ENCODE assay signal across 19 cellular contexts in the genomic region with DNA sequence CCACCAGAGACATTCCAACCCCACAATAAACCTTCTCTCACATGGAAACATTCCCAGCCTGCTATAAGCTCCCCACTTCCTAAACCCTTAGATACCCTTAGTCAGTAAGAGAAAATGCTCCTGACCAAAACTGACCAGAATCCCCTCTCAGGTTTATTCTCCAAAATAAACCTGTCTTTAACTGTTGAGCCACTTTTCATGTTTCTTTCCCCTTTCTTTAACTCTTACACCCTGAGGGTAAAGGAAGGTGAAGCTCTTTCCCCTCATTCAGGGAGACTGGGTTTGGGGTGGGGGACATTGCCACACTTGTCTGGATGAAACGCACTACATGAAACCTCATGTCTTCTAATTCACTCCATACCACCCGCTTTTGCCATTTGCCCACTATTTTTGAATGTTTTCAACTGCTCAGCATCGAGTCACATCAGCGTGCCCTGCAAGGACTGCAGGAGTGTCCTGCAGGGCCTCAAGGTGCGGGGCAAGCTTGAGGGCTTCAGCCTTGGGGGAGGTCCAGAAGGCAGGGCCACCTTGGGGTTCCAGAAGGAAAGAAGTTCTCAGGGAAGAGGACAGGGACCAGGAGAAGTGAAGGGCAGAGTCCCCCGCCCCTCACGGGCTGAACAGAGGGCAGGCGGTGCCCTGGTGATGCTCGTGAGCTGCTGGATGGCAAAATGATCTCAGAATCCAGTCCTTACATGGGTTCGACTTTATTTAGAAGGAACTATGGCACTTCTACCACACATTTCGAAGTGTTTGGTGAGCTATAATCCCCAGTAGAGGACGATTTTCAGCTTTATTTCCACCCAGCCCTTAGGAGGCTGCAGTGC. TPM values are rescaled to one million over a fixed set of nuclear protein-coding genes. Genes with fewer than 3 reads are reported as not detected.
A peak's percentile ranks its signal among the peaks of the same experiment; 100 is the strongest.
DNase-seq lines count a peak whose midpoint lies in the region; ATAC-seq, FAIRE-seq and TF ChIP-seq lines count a peak whose summit lies in the region.
"Had no signal": no experiment of that assay in that cellular context is flagged by ENCODE, and none has a peak within 500 bp of the region (broad histone marks: within the 10 kb centered on the region; RNA-seq: fewer than 3 reads in every experiment).

No MANE protein-coding gene starts in this region.

- H3K36me3 ChIP-seq in K562 (ENCODE audit: control insufficient read depth, insufficient read depth, low read length): no peaks in the 10 kb centered on the region
- H3K36me3 ChIP-seq: thoracic aorta had no signal

- H3K4me2 ChIP-seq in K562 (ENCODE audit: insufficient read depth, low read length): 0 out of 2 replicates have a peak overlapping the region, but pooled peaks have one; percentile 55

- H3K4me1 ChIP-seq in K562 (replicated peaks in 1 of 2; ENCODE audit: control insufficient read depth in 2 of 2, insufficient read depth in 2 of 2, low read length in 2 of 2): peaks cover 0 to 16% of the 10 kb centered on the region in 2 experiments; a peak in 3 of 5 replicates

- H3K36me3 Mint-ChIP-seq in activated naive CD8-positive, alpha-beta T cell treated with anti-CD3 and anti-CD28 coated beads, Interleukin-2, amount 10 ng/mL, durations not matched to agents 7 days and 5 days: peaks cover 45% of the 10 kb centered on the region
- peaks cover 52% of the 10 kb centered on the region for H3K36me3 Mint-ChIP-seq in activated naive CD8-positive, alpha-beta T cell treated with anti-CD3 and anti-CD28 coated beads for 36 hours
- H3K36me3 Mint-ChIP-seq in IgD-negative memory B cell: peaks cover 6% of the 10 kb centered on the region
- H3K36me3 Mint-ChIP-seq in stimulated activated memory B cell treated with anti-CD40 and anti-IgM and Interleukin-4, amounts not matched to agents 10 μg/mL and 1 μg/mL and 100 μg/mL, for 72 hours: peaks cover 14% of the 10 kb centered on the region

- CTCF ChIA-PET in K562 (lab: Yijun Ruan, JAX; ENCODE audit: low intra/inter-chr PET ratio): interaction anchor here (0.5 kb wide), 1 partner anchor 288 kb away, joined by 4 read pairs; no protein-coding TSS in a partner anchor

- FAIRE-seq in K562 (lab: Jason Lieb, UNC): peak; percentile 57

- WGBS in K562 (ENCODE audit: insufficient coverage, low coverage, missing lambda C conversion rate): 13% methylated on average over 6 of the region's 12 CpGs

- H3K9me1 ChIP-seq in K562 (ENCODE audit: control insufficient read depth, insufficient read depth, low read length): no peaks in the 10 kb centered on the region

- H3K9me3 Mint-ChIP-seq in activated naive CD8-positive, alpha-beta T cell treated with anti-CD3 and anti-CD28 coated beads, Interleukin-2, amount 10 ng/mL, durations not matched to agents 7 days and 5 days: peaks cover 2% of the 10 kb centered on the region
- H3K9me3 Mint-ChIP-seq in activated naive CD8-positive, alpha-beta T cell treated with anti-CD3 and anti-CD28 coated beads for 36 hours: peaks cover 8% of the 10 kb centered on the region
- no peaks in the 10 kb centered on the region for H3K9me3 Mint-ChIP-seq in IgD-negative memory B cell
- H3K9me3 Mint-ChIP-seq in stimulated activated memory B cell treated with anti-CD40 and anti-IgM and Interleukin-4, amounts not matched to agents 10 μg/mL and 1 μg/mL and 100 μg/mL, for 72 hours: no peaks in the 10 kb centered on the region

- no peak overlapping the region for H3K27ac ChIP-seq in K562 (ENCODE audit: extremely low read depth, low read depth, low read length)
- H3K27ac ChIP-seq: thoracic aorta had no signal

- DNase-seq in activated naive CD8-positive, alpha-beta T cell treated with anti-CD3 and anti-CD28 coated beads, Interleukin-2, amount 10 ng/mL, durations not matched to agents 7 days and 5 days: no peak
- DNase-seq in activated naive CD8-positive, alpha-beta T cell treated with anti-CD3 and anti-CD28 coated beads for 36 hours: no peak
- no peak for DNase-seq in K562 (ENCODE audit: extremely low read depth in 1 of 4, low spot score in 3 of 4)
- DNase-seq in NCI-H1417 treated with DMSO at 0.1 percent for 48 hours (lab: John Stamatoyannopoulos, UW): no peak
- DNase-seq in activated CD8-positive, alpha-beta memory T cell treated with anti-CD3 and anti-CD28 coated beads, Interleukin-2, amount 50 U/mL, for 48 hours: no peak
- DNase-seq: activated CD8-positive, alpha-beta memory T cell treated with anti-CD3 and anti-CD28 coated beads for 24 hours; amniotic stem cell; DMS79 treated with DMSO at 0.1 percent for 48 hours; midbrain; NCI-H1105 treated with DMSO at 0.1 percent for 48 hours; NCI-H524; retina; SW 1271 had no signal

- H3K4me3 Mint-ChIP-seq in activated naive CD8-positive, alpha-beta T cell treated with anti-CD3 and anti-CD28 coated beads, Interleukin-2, amount 10 ng/mL, durations not matched to agents 7 days and 5 days: no peak overlapping the region
- no peak overlapping the region for H3K4me3 Mint-ChIP-seq in activated naive CD8-positive, alpha-beta T cell treated with anti-CD3 and anti-CD28 coated beads for 36 hours
- H3K4me3 Mint-ChIP-seq in IgD-negative memory B cell: peak overlapping the region in 3 of 4 donors; percentile 38 to 72 (median 49)
- no peak overlapping the region for H3K4me3 Mint-ChIP-seq in stimulated activated memory B cell treated with anti-CD40 and anti-IgM and Interleukin-4, amounts not matched to agents 10 μg/mL and 1 μg/mL and 100 μg/mL, for 72 hours

- no TSS peak for BruUV-seq in K562 (replicated peaks; lab: Mats Ljungman, UMichigan)

- peak overlapping the region; percentile 47 for H3K27ac Mint-ChIP-seq in activated naive CD8-positive, alpha-beta T cell treated with anti-CD3 and anti-CD28 coated beads, Interleukin-2, amount 10 ng/mL, durations not matched to agents 7 days and 5 days
- H3K27ac Mint-ChIP-seq in activated naive CD8-positive, alpha-beta T cell treated with anti-CD3 and anti-CD28 coated beads for 36 hours: no peak overlapping the region
- peak overlapping the region; percentile 14 to 80 (median 20) for H3K27ac Mint-ChIP-seq in IgD-negative memory B cell
- H3K27ac Mint-ChIP-seq in stimulated activated memory B cell treated with anti-CD40 and anti-IgM and Interleukin-4, amounts not matched to agents 10 μg/mL and 1 μg/mL and 100 μg/mL, for 72 hours: peak overlapping the region; percentile 99

- no peak for TF ChIP-seq RAD21 in K562 (CRISPR knock-in tag; conservative IDR thresholded peaks at IDR 0.05 in 1 of 2, IDR thresholded peaks at IDR 0.05 in 1 of 2)

- TF ChIP-seq EP300 in K562 (IDR thresholded peaks at IDR 0.05; ENCODE audit: low read length): no peak

- in situ Hi-C loops in K562 (cut with MboI): no loop called here

- no peaks in the 10 kb centered on the region for H4K20me1 ChIP-seq in K562 (replicated peaks; ENCODE audit: control insufficient read depth, insufficient read depth, low read length)

- peak overlapping the region; percentile 95 for H2AFZ ChIP-seq in K562 (ENCODE audit: low read depth, low read length)

- no peak overlapping the region for H3K4me3 ChIP-seq in K562
- H3K4me3 ChIP-seq: thoracic aorta had no signal

- H3K27me3 Mint-ChIP-seq in activated naive CD8-positive, alpha-beta T cell treated with anti-CD3 and anti-CD28 coated beads, Interleukin-2, amount 10 ng/mL, durations not matched to agents 7 days and 5 days: no peaks in the 10 kb centered on the region
- no peaks in the 10 kb centered on the region for H3K27me3 Mint-ChIP-seq in activated naive CD8-positive, alpha-beta T cell treated with anti-CD3 and anti-CD28 coated beads for 36 hours
- no peaks in the 10 kb centered on the region for H3K27me3 Mint-ChIP-seq in IgD-negative memory B cell
- H3K27me3 Mint-ChIP-seq in stimulated activated memory B cell treated with anti-CD40 and anti-IgM and Interleukin-4, amounts not matched to agents 10 μg/mL and 1 μg/mL and 100 μg/mL, for 72 hours: no peaks in the 10 kb centered on the region

- peaks cover 59% of the 10 kb centered on the region for H3K4me1 Mint-ChIP-seq in activated naive CD8-positive, alpha-beta T cell treated with anti-CD3 and anti-CD28 coated beads, Interleukin-2, amount 10 ng/mL, durations not matched to agents 7 days and 5 days
- H3K4me1 Mint-ChIP-seq in activated naive CD8-positive, alpha-beta T cell treated with anti-CD3 and anti-CD28 coated beads for 36 hours: peaks cover 54% of the 10 kb centered on the region
- peaks cover 37 to 54% (median 43%) of the 10 kb centered on the region in 3 donors for H3K4me1 Mint-ChIP-seq in IgD-negative memory B cell
- H3K4me1 Mint-ChIP-seq in stimulated activated memory B cell treated with anti-CD40 and anti-IgM and Interleukin-4, amounts not matched to agents 10 μg/mL and 1 μg/mL and 100 μg/mL, for 72 hours: peaks cover 68% of the 10 kb centered on the region

- no peak for ATAC-seq in activated naive CD8-positive, alpha-beta T cell treated with anti-CD3 and anti-CD28 coated beads, Interleukin-2, amount 10 ng/mL, durations not matched to agents 7 days and 5 days (ENCODE audit: low read depth)
- ATAC-seq in K562 (no peak), HG03460 (IDR thresholded peaks at IDR 0.05; ENCODE audit: unreplicated experiment) (no peak)
- ATAC-seq in stimulated activated memory B cell treated with anti-CD40 and anti-IgM and Interleukin-4, amounts not matched to agents 10 μg/mL and 1 μg/mL and 100 μg/mL, for 72 hours: no peak
- ATAC-seq: esophagus mucosa, left lobe of liver had no signal

- no peak for TF ChIP-seq POLR2A in K562 (conservative IDR thresholded peaks at IDR 0.05)

- H3K27me3 ChIP-seq in K562 (ENCODE audit: control insufficient read depth in 2 of 2, insufficient read depth in 2 of 2, low read length in 2 of 2): no peaks in the 10 kb centered on the region

- peaks cover 5% of the 10 kb centered on the region for H3K9me3 ChIP-seq in K562 (replicated peaks; ENCODE audit: control insufficient read depth, insufficient read depth, low read depth, low read length)

- POLR2A ChIA-PET in activated naive CD8-positive, alpha-beta T cell treated with anti-CD3 and anti-CD28 coated beads, Interleukin-2, amount 10 ng/mL, durations not matched to agents 7 days and 5 days (lab: Charles Lee): interaction anchor here (0.5 to 2.6 kb wide), 3 partner anchors 93 to 163 kb away, joined by 3 to 11 read pairs (median 4); a partner anchor contains a TSS
- POLR2A ChIA-PET in K562 (lab: Yijun Ruan, JAX): interaction anchor here (0.6 kb wide), 1 partner anchor 681 kb away, joined by 3 read pairs; no protein-coding TSS in a partner anchor

- H3K9ac ChIP-seq in K562 (ENCODE audit: insufficient read depth in 1 of 2, low read depth in 2 of 2, low read length in 2 of 2): no peak overlapping the region

- intact Hi-C loops in K562 (cut with micrococcal nuclease): loop anchor here (10.0 kb wide), 1 partner anchor 292 kb away; no protein-coding TSS in a partner anchor

- peaks cover 4% of the 10 kb centered on the region; the same call in 2 of the 3 replicates for H3K79me2 ChIP-seq in K562 (ENCODE audit: control insufficient read depth, insufficient read depth, low read length)

- TF ChIP-seq CTCF in K562 (IDR thresholded peaks at IDR 0.05 in 2 of 3, conservative IDR thresholded peaks at IDR 0.05 in 1 of 3; ENCODE audit: insufficient read depth in 2 of 3, low read depth in 1 of 3, low read length in 3 of 3): no peak; a peak in 1 of 6 replicates

RNA-seq across cellular contexts. Expression of a gene that starts 4.2 kb away (rescaled TPM):
- total RNA-seq in activated naive CD8-positive, alpha-beta T cell treated with anti-CD3 and anti-CD28 coated beads, Interleukin-2, amount 10 ng/mL, durations not matched to agents 7 days and 5 days: 100 to 1,000 TPM; 107 to 115 TPM
- 10 to 100 TPM; 36.3 to 38.8 TPM for total RNA-seq in activated naive CD8-positive, alpha-beta T cell treated with anti-CD3 and anti-CD28 coated beads for 36 hours
- polyA plus RNA-seq in IgD-negative memory B cell: 38.9 TPM
- total RNA-seq in K562 (2011; cell fraction: chromatin; rRNA removed; ENCODE audit: low replicate concordance): 21.9 and 50.3 TPM in 2 replicates
- total RNA-seq in K562 (2011; cell fraction: nucleolus; rRNA removed): 9.3 and 13.0 TPM in 2 replicates
- total RNA-seq in K562 (2011; cell fraction: nucleoplasm; rRNA removed): 19.9 and 20.3 TPM in 2 replicates
- total RNA-seq in K562 (2014; rRNA removed): 5.9 and 6.6 TPM in 2 replicates
- total RNA-seq in K562 (2014; rRNA removed; fragmentation: Illumina TruSeq; extraction: Trizol): 13.6 and 16.3 TPM in 2 replicates
- 10.7 and 12.5 TPM in 2 replicates for total RNA-seq in K562 (2015; rRNA removed; fragmentation: Illumina TruSeq; extraction: Trizol)
- 11.3 and 11.8 TPM in 2 replicates for total RNA-seq in K562 (2021)
- 10.1 and 10.2 TPM in 2 replicates for polyA plus RNA-seq in K562 (2011; rRNA removed)
- 4.7 and 6.7 TPM in 2 replicates for polyA plus RNA-seq in K562 (2011; cell fraction: cytosol; rRNA removed)
- polyA plus RNA-seq in K562 (2011; cell fraction: nucleus; rRNA removed): 31.3 and 32.7 TPM in 2 replicates
- 10.9 and 23.3 TPM in 2 replicates for polyA plus RNA-seq in K562 (2012)
- 14.4 and 15.5 TPM in 2 replicates for polyA plus RNA-seq in K562 (2014; fragmentation: Illumina TruSeq; extraction: Trizol)
- 1 to 10 TPM; 4.0 to 7.1 TPM for polyA plus RNA-seq in K562 (2014; fragmentation: Nextera tagmentation; extraction: Ambion mirVana)
- polyA plus RNA-seq in K562 (2014; rRNA removed): 12.6 and 13.3 TPM in 2 replicates
- polyA minus RNA-seq in K562 (2011; rRNA and poly(A)+ RNA removed): 10.2 and 11.1 TPM in 2 replicates
- 1.6 and 3.3 TPM in 2 replicates for polyA minus RNA-seq in K562 (2011; cell fraction: cytosol; rRNA and poly(A)+ RNA removed)
- polyA minus RNA-seq in K562 (2011; cell fraction: nucleus; rRNA and poly(A)+ RNA removed): 12.9 and 24.1 TPM in 2 replicates

Comparison
In these comparisons a context has a peak if more than half of its experiments do, and no peak if none do; other contexts are left out.
1. H3K4me3 Mint-ChIP-seq: peak in IgD-negative memory B cell (3 of 4); none in activated naive CD8-positive, alpha-beta T cell treated with anti-CD3 and anti-CD28 coated beads, Interleukin-2, amount 10 ng/mL, durations not matched to agents 7 days and 5 days (single experiment), activated naive CD8-positive, alpha-beta T cell treated with anti-CD3 and anti-CD28 coated beads for 36 hours (single experiment) and stimulated activated memory B cell treated with anti-CD40 and anti-IgM and Interleukin-4, amounts not matched to agents 10 μg/mL and 1 μg/mL and 100 μg/mL, for 72 hours (single experiment).